Comparison of ENCODE assay signal across 9 cellular contexts in genomic region chr9:128243486-128244415, GRCh38. TPM values are rescaled to one million over a fixed set of nuclear protein-coding genes. Genes with fewer than 3 reads are reported as not detected.
DNase-seq lines count a peak whose midpoint lies in the region; ATAC-seq and TF ChIP-seq lines count a peak whose summit lies in the region.
"Had no signal": no experiment of that assay in that cellular context is flagged by ENCODE, and none has a peak within 500 bp of the region (broad histone marks: within the 10 kb centered on the region; RNA-seq: fewer than 3 reads in every experiment).

No MANE protein-coding gene starts in this region.

- H3K9me3 ChIP-seq in Peyer's patch (no peaks in the 10 kb centered on the region), esophagus muscularis mucosa (no peaks in the 10 kb centered on the region), mesodermal cell (ENCODE audit: control insufficient read depth, low read length) (no peaks in the 10 kb centered on the region), upper lobe of right lung (no peaks in the 10 kb centered on the region)

- H3K4me1 Mint-ChIP-seq in activated naive CD4-positive, alpha-beta T cell treated with anti-CD3 and anti-CD28 coated beads for 36 hours (ENCODE audit: low read depth) = peaks cover 6% of the 10 kb centered on the region

- ATAC-seq in upper lobe of right lung (no peak), GM18505 (IDR thresholded peaks at IDR 0.05; ENCODE audit: unreplicated experiment) (no peak)

- H3K27me3 ChIP-seq in Peyer's patch = no peaks in the 10 kb centered on the region
- peaks cover 0 to 4% (median 0%) of the 10 kb centered on the region in 4 donors for H3K27me3 ChIP-seq in esophagus muscularis mucosa
- no peaks in the 10 kb centered on the region for H3K27me3 ChIP-seq in upper lobe of right lung

- TF ChIP-seq POLR2A in Peyer's patch (IDR thresholded peaks at IDR 0.05) (no peak), esophagus muscularis mucosa (IDR thresholded peaks at IDR 0.05; ENCODE audit: low read depth) (no peak), GM18505 (IDR thresholded peaks at IDR 0.05; ENCODE audit: borderline replicate concordance, extremely low read depth, insufficient read depth, insufficient read length) (no peak)

- WGBS in esophagus muscularis mucosa = 50% methylated on average over 8 of the region's 13 CpGs
- 95 to 97% methylated on average over 7 to 9 of the region's 13 CpGs for WGBS in mesodermal cell (ENCODE audit: insufficient coverage in 2 of 2), 2 experiments

- peaks cover 14% of the 10 kb centered on the region for H3K27me3 Mint-ChIP-seq in activated naive CD4-positive, alpha-beta T cell treated with anti-CD3 and anti-CD28 coated beads for 36 hours (ENCODE audit: low read depth)

- CTCF ChIA-PET in activated naive CD4-positive, alpha-beta T cell treated with anti-CD3 and anti-CD28 coated beads for 36 hours (lab: Charles Lee) = no interaction called here

- no peaks in the 10 kb centered on the region for H3K36me3 Mint-ChIP-seq in activated naive CD4-positive, alpha-beta T cell treated with anti-CD3 and anti-CD28 coated beads for 36 hours (ENCODE audit: low read depth)

- H3K9me3 Mint-ChIP-seq in activated naive CD4-positive, alpha-beta T cell treated with anti-CD3 and anti-CD28 coated beads for 36 hours = no peaks in the 10 kb centered on the region

- intact Hi-C loops in esophagus muscularis mucosa (cut with DNase I) = no loop called here
- intact Hi-C loops in upper lobe of right lung (cut with DNase I) = no loop called here
- intact Hi-C loops in activated naive CD4-positive, alpha-beta T cell treated with anti-CD3 and anti-CD28 coated beads for 36 hours (cut with micrococcal nuclease) = no loop called here

- DNase-seq in Peyer's patch (no peak), esophagus muscularis mucosa (ENCODE audit: extremely low spot score) (no peak), upper lobe of right lung (no peak), DMS53 (lab: John Stamatoyannopoulos, UW) (no peak)
- DNase-seq in activated naive CD4-positive, alpha-beta T cell treated with anti-CD3 and anti-CD28 coated beads for 36 hours = no peak
- DNase-seq: activated T-cell treated with anti-CD3 and anti-CD28 coated beads, Interleukin-2, amount 50 U/mL, for 1 hour; dermis blood vessel endothelial cell had no signal

- TF ChIP-seq EP300 in esophagus muscularis mucosa (IDR thresholded peaks at IDR 0.05) = no peak

- H3K36me3 ChIP-seq in Peyer's patch = no peaks in the 10 kb centered on the region
- peaks cover 0 to 13% (median 4%) of the 10 kb centered on the region in 4 donors for H3K36me3 ChIP-seq in esophagus muscularis mucosa
- peaks cover 5% of the 10 kb centered on the region for H3K36me3 ChIP-seq in mesodermal cell (ENCODE audit: control insufficient read depth, insufficient read depth, low read length)
- H3K36me3 ChIP-seq in upper lobe of right lung = no peaks in the 10 kb centered on the region

- H3K27ac ChIP-seq in Peyer's patch = peak overlapping the region; percentile 17 to 77 (median 62)
- H3K27ac ChIP-seq in esophagus muscularis mucosa (replicated peaks in 1 of 4) = peak overlapping the region; percentile 68 to 79 (median 72)
- peak overlapping the region; percentile 74 for H3K27ac ChIP-seq in mesodermal cell (ENCODE audit: low read depth, low read length, severe bottlenecking)
- H3K27ac ChIP-seq in upper lobe of right lung = no peak overlapping the region

- no peak for TF ChIP-seq CTCF in Peyer's patch (IDR thresholded peaks at IDR 0.05)
- no peak for TF ChIP-seq CTCF in esophagus muscularis mucosa (IDR thresholded peaks at IDR 0.05)
- TF ChIP-seq CTCF in upper lobe of right lung (IDR thresholded peaks at IDR 0.05) = no peak

- H3K27ac Mint-ChIP-seq in activated naive CD4-positive, alpha-beta T cell treated with anti-CD3 and anti-CD28 coated beads for 36 hours = no peak overlapping the region

- H3K4me1 ChIP-seq in Peyer's patch (peaks cover 0 to 20% (median 0%) of the 10 kb centered on the region in 4 donors), esophagus muscularis mucosa (peaks cover 15 to 41% (median 31%) of the 10 kb centered on the region in 4 donors), mesodermal cell (ENCODE audit: control insufficient read depth, insufficient read depth, low read length, poor library complexity, severe bottlenecking) (peaks cover 34% of the 10 kb centered on the region), upper lobe of right lung (peaks cover 13% of the 10 kb centered on the region)

- peak overlapping the region in 1 of 4 donors; percentile 32 for H3K4me3 ChIP-seq in Peyer's patch
- peak overlapping the region; percentile 41 to 59 (median 45) for H3K4me3 ChIP-seq in esophagus muscularis mucosa
- H3K4me3 ChIP-seq in mesodermal cell (ENCODE audit: extremely low read depth, insufficient read depth, low read length, poor library complexity, severe bottlenecking) = no peak overlapping the region
- H3K4me3 ChIP-seq in upper lobe of right lung = peak overlapping the region; percentile 37

- no peak overlapping the region for H3K4me3 Mint-ChIP-seq in activated naive CD4-positive, alpha-beta T cell treated with anti-CD3 and anti-CD28 coated beads for 36 hours

RNA-seq across cellular contexts. Expression of gene GOLGA2, which starts 32.1 kb away (rescaled TPM):
- total RNA-seq in Peyer's patch = 10 to 100 TPM; 45.7 to 96.7 (median 92.5) TPM
- total RNA-seq in esophagus muscularis mucosa = 100 to 1,000 TPM in 2 of 4 donors, 10 to 100 TPM in 2; 71.1 to 108 (median 101) TPM
- polyA plus RNA-seq in mesodermal cell (2013, experiment 1 of 2) = 78.9 TPM
- polyA plus RNA-seq in mesodermal cell (2013, experiment 2 of 2) = 77.0 TPM
- total RNA-seq in upper lobe of right lung = 88.7 TPM
- 10 to 100 TPM; 33.3 to 34.4 TPM for total RNA-seq in activated naive CD4-positive, alpha-beta T cell treated with anti-CD3 and anti-CD28 coated beads for 36 hours

RNA-seq across cellular contexts. Expression of gene SWI5, which starts 32.3 kb away (rescaled TPM):
- total RNA-seq in Peyer's patch = 10 to 100 TPM; 18.3 to 27.2 (median 23.5) TPM
- 10 to 100 TPM; 16.2 to 26.6 (median 21.0) TPM for total RNA-seq in esophagus muscularis mucosa
- polyA plus RNA-seq in mesodermal cell (2013, experiment 1 of 2) = 38.4 TPM
- polyA plus RNA-seq in mesodermal cell (2013, experiment 2 of 2) = 30.8 TPM
- total RNA-seq in upper lobe of right lung = 18.9 TPM
- total RNA-seq in activated naive CD4-positive, alpha-beta T cell treated with anti-CD3 and anti-CD28 coated beads for 36 hours = 10 to 100 TPM; 13.3 to 15.5 TPM

RNA-seq across cellular contexts. Expression of gene DNM1, which starts 40.6 kb away (rescaled TPM):
- total RNA-seq in Peyer's patch (10 to 100 TPM; 14.5 to 85.8 (median 54.4) TPM), esophagus muscularis mucosa (10 to 100 TPM; 10.9 to 27.0 (median 16.8) TPM), upper lobe of right lung (5.2 TPM)
- polyA plus RNA-seq in mesodermal cell (2013, experiment 1 of 2) = 49.9 TPM
- 38.6 TPM for polyA plus RNA-seq in mesodermal cell (2013, experiment 2 of 2)
- under 1 TPM; 0.07 to 0.77 TPM for total RNA-seq in activated naive CD4-positive, alpha-beta T cell treated with anti-CD3 and anti-CD28 coated beads for 36 hours

RNA-seq across cellular contexts. Expression of gene CIZ1, which starts 52.4 kb away (rescaled TPM):
- total RNA-seq in Peyer's patch = 100 to 1,000 TPM in 2 of 4 donors, 10 to 100 TPM in 2; 52.2 to 144 (median 95.3) TPM
- 100 to 1,000 TPM in 1 of 4 donors, 10 to 100 TPM in 3; 57.5 to 110 (median 73.2) TPM for total RNA-seq in esophagus muscularis mucosa
- polyA plus RNA-seq in mesodermal cell (2013, experiment 1 of 2) = 110 TPM
- polyA plus RNA-seq in mesodermal cell (2013, experiment 2 of 2) = 97.3 TPM
- 107 TPM for total RNA-seq in upper lobe of right lung
- 10 to 100 TPM; 79.5 to 82.8 TPM for total RNA-seq in activated naive CD4-positive, alpha-beta T cell treated with anti-CD3 and anti-CD28 coated beads for 36 hours
